ENCODE assay signal across 8 cellular contexts in the genomic region with DNA sequence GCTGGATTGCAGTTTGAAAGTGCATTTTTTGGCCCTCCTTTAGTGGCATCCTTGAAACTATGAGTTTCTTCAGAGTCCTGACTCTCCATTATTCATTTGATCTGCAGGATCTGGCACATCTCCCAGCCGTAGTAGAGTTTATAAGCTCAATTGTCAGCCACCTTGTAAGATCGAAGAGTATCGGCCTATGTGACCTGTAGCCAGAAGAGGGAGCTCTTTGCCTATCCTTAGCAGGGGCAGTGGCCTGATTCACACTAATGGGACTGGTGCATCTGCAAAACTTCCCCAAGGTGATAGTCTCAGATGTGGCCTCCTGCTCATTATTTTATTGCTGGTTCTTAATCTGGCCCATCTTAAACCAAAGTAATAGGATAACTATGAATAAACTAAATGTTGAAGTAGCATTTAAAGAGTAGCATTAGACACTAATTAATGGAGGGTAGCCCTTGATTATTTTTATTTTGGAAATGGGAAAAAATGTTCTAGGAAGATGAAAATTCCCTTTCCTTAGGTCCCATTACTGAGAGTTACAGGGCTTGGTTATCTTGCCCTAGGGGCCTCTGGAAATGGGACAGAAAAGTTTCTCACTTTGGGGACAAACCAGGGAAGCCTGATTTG. TPM values are rescaled to one million over a fixed set of nuclear protein-coding genes. Genes with fewer than 3 reads are reported as not detected.
DNase-seq lines count a peak whose midpoint lies in the region; ATAC-seq, FAIRE-seq and TF ChIP-seq lines count a peak whose summit lies in the region.

No MANE protein-coding gene starts in this region.

- H3K27ac ChIP-seq in RWPE1, result no peak overlapping the region

- CTCF ChIA-PET in RWPE1 (lab: Yijun Ruan, JAX), result interaction anchor here (0.6 to 1.1 kb wide), 9 partner anchors 11 to 419 kb away, joined by 3 to 7 read pairs (median 3); a partner anchor contains a TSS

- DNase-seq in GM10266 (ENCODE audit: extremely low spot score) (peak; percentile 73), H54 (ENCODE audit: insufficient read length, low spot score) (peak; percentile 31), LHCN-M2 (ENCODE audit: low read depth) (peak; percentile 47), RWPE1 (ENCODE audit: low spot score) (peak; percentile 68), head of caudate nucleus (peak in 38 of 42 donors; percentile 11 to 76 (median 48)), retina (peak; percentile 55)
- DNase-seq in activated effector memory CD4-positive, alpha-beta T cell treated with anti-CD3 and anti-CD28 coated beads, Interleukin-2, amount 50 U/mL, for 16 hours, result peak; percentile 80

- FAIRE-seq in H54 (lab: Jason Lieb, UNC), result peak; percentile 88

- POLR2A ChIA-PET in RWPE1 (lab: Yijun Ruan, JAX; ENCODE audit: low non-redundant PET), result interaction anchor here (0.6 kb wide), 1 partner anchor 17 kb away, joined by 4 read pairs; no protein-coding TSS in a partner anchor

- no peak for TF ChIP-seq POLR2A in H54 (IDR thresholded peaks at IDR 0.05; ENCODE audit: low read depth, low read length)

- TF ChIP-seq CTCF in GM10266 (IDR thresholded peaks at IDR 0.05; ENCODE audit: control insufficient read depth, insufficient read depth, low read depth, missing control alignments) (peak; percentile 92), RWPE1 (conservative IDR thresholded peaks at IDR 0.05; ENCODE audit: low read depth) (peak; percentile 64)

- intact Hi-C loops in head of caudate nucleus (cut with DNase I), result loop anchor here (10.0 kb wide), 1 partner anchor 413 kb away; no protein-coding TSS in a partner anchor

- no peak for ATAC-seq in GM21381 (IDR thresholded peaks at IDR 0.05; ENCODE audit: unreplicated experiment)

RNA-seq across cellular contexts. Expression of a gene that starts 21.2 kb away (rescaled TPM):
- total RNA-seq in LHCN-M2 (2014; rRNA removed), result not detected in 2 replicates
- 0.30 TPM for polyA plus RNA-seq in LHCN-M2 (2012)

RNA-seq across cellular contexts. Expression of a gene that starts 25.7 kb away (rescaled TPM):
- total RNA-seq in LHCN-M2 (2014; rRNA removed), result 6.2 and 6.7 TPM in 2 replicates
- polyA plus RNA-seq in LHCN-M2 (2012), result 3.5 TPM
